22 cellular contexts compared by ENCODE assay signal in the genomic region with DNA sequence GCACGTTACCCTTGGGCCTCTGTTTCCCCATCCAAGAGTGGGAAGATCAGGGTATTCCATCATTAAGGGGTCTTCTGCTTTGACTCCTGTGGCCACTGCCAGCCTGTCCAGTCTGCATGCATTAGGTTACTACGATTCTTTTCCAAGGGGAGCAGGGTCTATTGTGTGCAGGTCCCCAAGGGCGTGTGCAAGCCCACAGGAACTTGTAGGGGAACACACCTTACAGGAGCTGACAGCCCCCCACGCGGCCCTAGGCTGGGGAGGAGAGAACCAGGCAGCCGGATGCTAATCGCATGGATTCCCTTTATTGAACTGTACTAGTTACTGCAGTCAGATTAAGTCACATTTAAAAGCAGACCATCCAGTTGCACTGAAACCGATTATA.
"Had no signal": no experiment of that assay in that cellular context is flagged by ENCODE, and none has a peak within 500 bp of the region (broad histone marks: within the 10 kb centered on the region; RNA-seq: fewer than 3 reads in every experiment).

No MANE protein-coding gene starts in this region.

- H3K4me2 ChIP-seq: smooth muscle cell had no signal

- H3K9me3 Mint-ChIP-seq: immature natural killer cell; stimulated activated effector memory CD8-positive, alpha-beta T cell treated with anti-CD3 and anti-CD28 coated beads, Interleukin-12 subunit alpha, Interleukin-12 subunit beta, amount 100 ng/mL, for 72 hours had no signal

- H3K9me3 ChIP-seq: left ventricle myocardium inferior, pancreas, suprapubic skin, thyroid gland, upper lobe of left lung, vagina had no signal

- ATAC-seq: esophagus mucosa; left cardiac atrium; pancreas; right cardiac atrium; stimulated activated effector memory CD8-positive, alpha-beta T cell treated with anti-CD3 and anti-CD28 coated beads, Interleukin-12 subunit alpha, Interleukin-12 subunit beta, amount 100 ng/mL, for 72 hours; stimulated activated naive CD8-positive, alpha-beta T cell treated with anti-CD3 and anti-CD28 coated beads, Interleukin-15, Interleukin-2, amounts not matched to agents 100 U/mL and 50 U/mL, for 24 hours had no signal

- H3K4me3 ChIP-seq: coronary artery, left ventricle myocardium inferior, lung, pancreas, smooth muscle cell, suprapubic skin, thyroid gland, upper lobe of left lung, vagina had no signal

- H3K36me3 Mint-ChIP-seq: immature natural killer cell; naive B cell; stimulated activated effector memory CD8-positive, alpha-beta T cell treated with anti-CD3 and anti-CD28 coated beads, Interleukin-12 subunit alpha, Interleukin-12 subunit beta, amount 100 ng/mL, for 72 hours had no signal

- H3K4me1 Mint-ChIP-seq: immature natural killer cell; stimulated activated effector memory CD8-positive, alpha-beta T cell treated with anti-CD3 and anti-CD28 coated beads, Interleukin-12 subunit alpha, Interleukin-12 subunit beta, amount 100 ng/mL, for 72 hours had no signal

- H3K27ac Mint-ChIP-seq: immature natural killer cell; progenitor cell of endocrine pancreas; stimulated activated effector memory CD8-positive, alpha-beta T cell treated with anti-CD3 and anti-CD28 coated beads, Interleukin-12 subunit alpha, Interleukin-12 subunit beta, amount 100 ng/mL, for 72 hours had no signal

- DNase-seq: effector CD8-positive, alpha-beta T cell; immature natural killer cell; left cardiac atrium; left ventricle myocardium inferior; mesenchymal stem cell; naive B cell; nucleus accumbens; right cardiac atrium; stimulated activated CD4-positive, alpha-beta T cell treated with anti-CD3 and anti-CD28 coated beads, Interleukin-4, amount 100 ng/mL, for 1 hour; stimulated activated CD8-positive, alpha-beta memory T cell treated with anti-CD3 and anti-CD28 coated beads, Interleukin-4, amount 100 ng/mL, for 48 hours; stimulated activated naive CD8-positive, alpha-beta T cell treated with anti-CD3 and anti-CD28 coated beads, Interleukin-15, Interleukin-2, amounts not matched to agents 100 U/mL and 50 U/mL, for 24 hours; thyroid gland had no signal

- H3K27ac ChIP-seq: coronary artery, left ventricle myocardium inferior, pancreas, suprapubic skin, thyroid gland, upper lobe of left lung, vagina had no signal

- H3K4me3 Mint-ChIP-seq: immature natural killer cell; naive B cell; stimulated activated effector memory CD8-positive, alpha-beta T cell treated with anti-CD3 and anti-CD28 coated beads, Interleukin-12 subunit alpha, Interleukin-12 subunit beta, amount 100 ng/mL, for 72 hours had no signal

- H3K36me3 ChIP-seq: left ventricle myocardium inferior, pancreas, suprapubic skin, thyroid gland, upper lobe of left lung, vagina had no signal

- H3K27me3 Mint-ChIP-seq: progenitor cell of endocrine pancreas had no signal

- H3K27me3 ChIP-seq: pancreas, suprapubic skin, thyroid gland, upper lobe of left lung, vagina had no signal
